In genomic region chr20:37055276-37055675, GRCh38 we compare ENCODE assay signal across 2 cellular contexts.
TF ChIP-seq lines count a peak whose summit lies in the region.

No MANE protein-coding gene starts in this region.

TF ChIP-seq in GM12878, 131 proteins besides CTCF, POLR2A, EP300 and RAD21:
- TF ChIP-seq MLLT1 (IDR thresholded peaks at IDR 0.05) = no peak
- TF ChIP-seq TBL1XR1 (IDR thresholded peaks at IDR 0.05; ENCODE audit: low read depth, low read length) = no peak
- TF ChIP-seq HDAC2 (IDR thresholded peaks at IDR 0.05) = no peak
TF ChIP-seq in GM12878: peak in this region for 0.

TF ChIP-seq in HepG2, 621 proteins besides CTCF, POLR2A, EP300 and RAD21:
- TF ChIP-seq SP140L (CRISPR knock-in tag; IDR thresholded peaks at IDR 0.05; ENCODE audit: borderline replicate concordance) = no peak
- no peak for TF ChIP-seq KMT2B (CRISPR knock-in tag; IDR thresholded peaks at IDR 0.05)
- no peak for TF ChIP-seq ZNF205 (CRISPR knock-in tag; IDR thresholded peaks at IDR 0.05)
- TF ChIP-seq ZNF510 (CRISPR knock-in tag; IDR thresholded peaks at IDR 0.05; ENCODE audit: low read depth) = no peak
- no peak for TF ChIP-seq ZNF546 (CRISPR knock-in tag; conservative IDR thresholded peaks at IDR 0.05)
- TF ChIP-seq NFRKB (IDR thresholded peaks at IDR 0.05) = no peak
TF ChIP-seq in HepG2: peak in this region for 0.
